23 cellular contexts compared by ENCODE assay signal in genomic region chr11:100769165-100769564, GRCh38.
DNase-seq lines count a peak whose midpoint lies in the region; TF ChIP-seq lines count a peak whose summit lies in the region.
"Had no signal": no experiment of that assay in that cellular context is flagged by ENCODE, and none has a peak within 500 bp of the region (broad histone marks: within the 10 kb centered on the region; RNA-seq: fewer than 3 reads in every experiment).

No MANE protein-coding gene starts in this region.

- no peaks in the 10 kb centered on the region for H3K36me3 Mint-ChIP-seq in T-helper 2 cell treated with Interferon-gamma antibody and Interleukin-4, amounts not matched to agents 5 μg/mL and 100 μg/mL, for 36 hours (ENCODE audit: low read depth)
- H3K36me3 Mint-ChIP-seq: CD14-positive monocyte had no signal

- no peaks in the 10 kb centered on the region for H3K36me3 ChIP-seq in uterus
- H3K36me3 ChIP-seq: ovary, right lobe of liver had no signal

- no peak overlapping the region for H3K4me3 Mint-ChIP-seq in T-helper 2 cell treated with Interferon-gamma antibody and Interleukin-4, amounts not matched to agents 5 μg/mL and 100 μg/mL, for 36 hours
- H3K4me3 Mint-ChIP-seq: CD14-positive monocyte; central memory CD8-positive, alpha-beta T cell; naive B cell had no signal

- no peak overlapping the region for H3K27ac Mint-ChIP-seq in T-helper 2 cell treated with Interferon-gamma antibody and Interleukin-4, amounts not matched to agents 5 μg/mL and 100 μg/mL, for 36 hours
- H3K27ac Mint-ChIP-seq: CD14-positive monocyte, naive B cell had no signal

- H3K4me3 ChIP-seq in uterus, result no peak overlapping the region
- H3K4me3 ChIP-seq: GM23248, ovary, right lobe of liver had no signal

- H3K9me3 Mint-ChIP-seq in T-helper 2 cell treated with Interferon-gamma antibody and Interleukin-4, amounts not matched to agents 5 μg/mL and 100 μg/mL, for 36 hours, result no peaks in the 10 kb centered on the region
- H3K9me3 Mint-ChIP-seq: naive B cell had no signal

- intact Hi-C loops in uterus (cut with DNase I; ENCODE audit: low total_unique reads), result no loop called here

- H3K4me1 ChIP-seq in uterus, result no peaks in the 10 kb centered on the region
- H3K4me1 ChIP-seq: right lobe of liver had no signal

- no peak for TF ChIP-seq POLR2A in uterus (IDR thresholded peaks at IDR 0.05)

- no peak for TF ChIP-seq CTCF in uterus (IDR thresholded peaks at IDR 0.05)

- H3K4me1 Mint-ChIP-seq in T-helper 2 cell treated with Interferon-gamma antibody and Interleukin-4, amounts not matched to agents 5 μg/mL and 100 μg/mL, for 36 hours (ENCODE audit: low read depth), result no peaks in the 10 kb centered on the region
- H3K4me1 Mint-ChIP-seq: CD14-positive monocyte; central memory CD8-positive, alpha-beta T cell had no signal

- peak; percentile 68 for DNase-seq in NCI-H82 (lab: John Stamatoyannopoulos, UW)
- no peak for DNase-seq in NCI-H82 treated with DMSO at 0.1 percent for 48 hours (lab: John Stamatoyannopoulos, UW; ENCODE audit: unreplicated experiment)
- DNase-seq in astrocyte of the hippocampus (ENCODE audit: low read depth, low spot score), result peak; percentile 67
- DNase-seq in medulla oblongata (ENCODE audit: extremely low spot score), result peak; percentile 50
- DNase-seq in uterus, result no peak
- no peak for DNase-seq in T-helper 2 cell treated with Interferon-gamma antibody and Interleukin-4, amounts not matched to agents 5 μg/mL and 100 μg/mL, for 36 hours (ENCODE audit: low spot score)
- DNase-seq in SW480 (ENCODE audit: low spot score), result no peak
- DNase-seq in NCI-H187 treated with DMSO at 0.1 percent for 48 hours (lab: John Stamatoyannopoulos, UW), result no peak
- DNase-seq: activated CD4-positive, CD25-positive, alpha-beta regulatory T cell treated with anti-CD3 and anti-CD28 coated beads, Interleukin-2, amount 50 U/mL, for 72 hours; activated naive CD4-positive, alpha-beta T cell; activated T-cell treated with anti-CD3 and anti-CD28 coated beads, Interleukin-2, amount 50 U/mL, for 1 hour; anterior cingulate cortex; foreskin melanocyte; GM23248; naive B cell; NCI-H1092 treated with DMSO at 0.1 percent for 48 hours; NCI-H2029 treated with DMSO at 0.1 percent for 48 hours; ovary; right lobe of liver; stimulated activated CD8-positive, alpha-beta memory T cell treated with anti-CD3 and anti-CD28 coated beads, Interleukin-4, amount 100 ng/mL, for 48 hours; trophoblast cell had no signal

- H3K27me3 Mint-ChIP-seq in T-helper 2 cell treated with Interferon-gamma antibody and Interleukin-4, amounts not matched to agents 5 μg/mL and 100 μg/mL, for 36 hours (ENCODE audit: low read depth), result no peaks in the 10 kb centered on the region
- H3K27me3 Mint-ChIP-seq: central memory CD8-positive, alpha-beta T cell; naive B cell had no signal

- H3K9me3 ChIP-seq in uterus, result no peaks in the 10 kb centered on the region
- H3K9me3 ChIP-seq: ovary, right lobe of liver had no signal

- peak overlapping the region; percentile 14 to 56 for H3K27ac ChIP-seq in uterus
- H3K27ac ChIP-seq: GM23248, ovary, right lobe of liver had no signal

- no peaks in the 10 kb centered on the region for H3K27me3 ChIP-seq in uterus
- H3K27me3 ChIP-seq: ovary, right lobe of liver had no signal

Comparison
In these comparisons a context has a peak if more than half of its experiments do, and no peak if none do; other contexts are left out.
1. DNase-seq: peak in NCI-H82 (single experiment), astrocyte of the hippocampus (single experiment) and medulla oblongata (single experiment); none in NCI-H82 treated with DMSO at 0.1 percent for 48 hours (single experiment), uterus (0 of 2), T-helper 2 cell treated with Interferon-gamma antibody and Interleukin-4, amounts not matched to agents 5 μg/mL and 100 μg/mL, for 36 hours (single experiment), SW480 (single experiment) and NCI-H187 treated with DMSO at 0.1 percent for 48 hours (single experiment).